ENCODE assay signal across 26 cellular contexts in genomic region chr9:8872802-8873201, GRCh38.
DNase-seq lines count a peak whose midpoint lies in the region; ATAC-seq and TF ChIP-seq lines count a peak whose summit lies in the region.
"Had no signal": no experiment of that assay in that cellular context is flagged by ENCODE, and none has a peak within 500 bp of the region (broad histone marks: within the 10 kb centered on the region; RNA-seq: fewer than 3 reads in every experiment).

No MANE protein-coding gene starts in this region.

- H3K4me3 ChIP-seq in cardiac muscle cell (no peak overlapping the region), right atrium auricular region (no peak overlapping the region), mesendoderm (ENCODE audit: low read length) (no peak overlapping the region)
- H3K4me3 ChIP-seq: gastrocnemius medialis, ovary, testis had no signal

- H3K18ac ChIP-seq in mesendoderm (ENCODE audit: low read length), result no peak overlapping the region

- H2BK5ac ChIP-seq in mesendoderm (ENCODE audit: low read length), result no peak overlapping the region

- DNase-seq in cardiac muscle cell (ENCODE audit: low read depth in 1 of 2, low spot score in 1 of 2) (peak in 1 of 2 donors; percentile 15), right atrium auricular region (ENCODE audit: low spot score) (no peak), mesendoderm (no peak), activated gamma-delta T cell treated with Interleukin-2 at 50 U/mL for 16 hours (no peak), Ammon's horn (ENCODE audit: low spot score) (no peak)
- DNase-seq: activated CD4-positive, alpha-beta memory T cell treated with anti-CD3 and anti-CD28 coated beads for 36 hours; activated CD4-positive, CD25-positive, alpha-beta regulatory T cell treated with anti-CD3 and anti-CD28 coated beads, Interleukin-2, amount 50 U/mL, for 72 hours; activated naive CD4-positive, alpha-beta T cell treated with anti-CD3 and anti-CD28 coated beads, Interleukin-2, amount 50 U/mL, for 16 hours; AML-193; CD4-positive, alpha-beta T cell; central memory CD4-positive, alpha-beta T cell; dermis blood vessel endothelial cell; gastrocnemius medialis; NCI-H1048; NCI-H2107; NCI-H510A; NK-92 treated with Interleukin-12 subunit alpha and Interleukin-12 subunit beta, amount 100 ng/mL, for 24 hours; ovary; stimulated activated naive B cell treated with anti-CD40 and anti-IgM and Interleukin-4, amounts not matched to agents 10 μg/mL and 1 μg/mL and 100 μg/mL, for 72 hours; T-helper 17 cell; testis had no signal

- no peak for ATAC-seq in GM18870 (IDR thresholded peaks at IDR 0.05; ENCODE audit: unreplicated experiment)
- ATAC-seq: activated T-helper 17 cell treated with anti-CD3 and anti-CD28 coated beads, Interleukin-2, amount 50 U/mL, for 72 hours; esophagus mucosa; gastrocnemius medialis; SK-N-SH treated with all-trans-retinoic acid at 6 μM for 48 hours; stimulated activated naive B cell treated with anti-CD40 and anti-IgM and Interleukin-4, amounts not matched to agents 10 μg/mL and 1 μg/mL and 100 μg/mL, for 72 hours; T-helper 17 cell had no signal

- TF ChIP-seq CTCF in cardiac muscle cell (IDR thresholded peaks at IDR 0.05; ENCODE audit: low read depth, low read length) (no peak), right atrium auricular region (IDR thresholded peaks at IDR 0.05) (no peak)

- no peak overlapping the region for H3K4me2 ChIP-seq in mesendoderm (ENCODE audit: low read length)

- no peak overlapping the region for H2AK5ac ChIP-seq in mesendoderm (ENCODE audit: low read length)

- peak overlapping the region; percentile 70 for H3K4ac ChIP-seq in mesendoderm (ENCODE audit: low read depth, low read length)

- H3K9me3 ChIP-seq in cardiac muscle cell (ENCODE audit: low read depth) (no peaks in the 10 kb centered on the region), right atrium auricular region (no peaks in the 10 kb centered on the region)
- H3K9me3 ChIP-seq: gastrocnemius medialis, ovary, testis had no signal

- H3K23ac ChIP-seq in mesendoderm (ENCODE audit: low read length), result no peak overlapping the region

- H3K27me3 ChIP-seq in cardiac muscle cell, result no peaks in the 10 kb centered on the region
- no peaks in the 10 kb centered on the region for H3K27me3 ChIP-seq in right atrium auricular region
- H3K27me3 ChIP-seq in mesendoderm (ENCODE audit: insufficient read depth, low read length, poor library complexity), result no peaks in the 10 kb centered on the region
- H3K27me3 ChIP-seq: gastrocnemius medialis, ovary, testis had no signal

- H3K27ac ChIP-seq in cardiac muscle cell (peak overlapping the region; percentile 98), right atrium auricular region (no peak overlapping the region), cingulate gyrus (ENCODE audit: low read depth, low read length) (peak overlapping the region; percentile 88), mesendoderm (ENCODE audit: low read depth, low read length) (no peak overlapping the region)
- H3K27ac ChIP-seq: gastrocnemius medialis, ovary, testis had no signal

- H3K56ac ChIP-seq in mesendoderm (ENCODE audit: low read length), result no peak overlapping the region

- H3K4me1 ChIP-seq in cardiac muscle cell (ENCODE audit: low read depth), result peaks cover 66% of the 10 kb centered on the region
- peaks cover 0 to 5% of the 10 kb centered on the region in 2 donors for H3K4me1 ChIP-seq in right atrium auricular region
- peaks cover 7% of the 10 kb centered on the region for H3K4me1 ChIP-seq in mesendoderm (ENCODE audit: control insufficient read depth, low read depth, low read length)
- H3K4me1 ChIP-seq: testis had no signal

- no peaks in the 10 kb centered on the region for H3K79me2 ChIP-seq in mesendoderm (ENCODE audit: control insufficient read depth, insufficient read depth, low read length)

- H3K79me1 ChIP-seq in mesendoderm (ENCODE audit: low read length), result no peaks in the 10 kb centered on the region

- no peak overlapping the region for H2BK15ac ChIP-seq in mesendoderm (replicated peaks; ENCODE audit: low read depth)

- H3K36me3 ChIP-seq in cardiac muscle cell, result no peaks in the 10 kb centered on the region
- H3K36me3 ChIP-seq in right atrium auricular region, result no peaks in the 10 kb centered on the region
- H3K36me3 ChIP-seq in mesendoderm (ENCODE audit: control insufficient read depth, insufficient read depth, low read length), result no peaks in the 10 kb centered on the region
- H3K36me3 ChIP-seq: gastrocnemius medialis, ovary had no signal

- WGBS in mesendoderm (ENCODE audit: extremely low coverage, insufficient coverage, low lambda C conversion rate), result no CpG with 5 or more reads among the region's 3 CpGs

- no peak overlapping the region for H3K9ac ChIP-seq in mesendoderm (ENCODE audit: low read length)

- H4K5ac ChIP-seq in mesendoderm (ENCODE audit: low read length), result no peak overlapping the region

- peak overlapping the region; percentile 78 for H2BK120ac ChIP-seq in mesendoderm (ENCODE audit: low read depth, low read length)

- H4K8ac ChIP-seq in mesendoderm (ENCODE audit: low read depth, low read length), result no peak overlapping the region

Comparison
In these comparisons a context has a peak if more than half of its experiments do, and no peak if none do; other contexts are left out.
1. H3K27ac ChIP-seq: peak in cardiac muscle cell (single experiment) and cingulate gyrus (single experiment); none in right atrium auricular region (0 of 2) and mesendoderm (single experiment).